ENCODE assay signal across 12 cellular contexts in the genomic region with DNA sequence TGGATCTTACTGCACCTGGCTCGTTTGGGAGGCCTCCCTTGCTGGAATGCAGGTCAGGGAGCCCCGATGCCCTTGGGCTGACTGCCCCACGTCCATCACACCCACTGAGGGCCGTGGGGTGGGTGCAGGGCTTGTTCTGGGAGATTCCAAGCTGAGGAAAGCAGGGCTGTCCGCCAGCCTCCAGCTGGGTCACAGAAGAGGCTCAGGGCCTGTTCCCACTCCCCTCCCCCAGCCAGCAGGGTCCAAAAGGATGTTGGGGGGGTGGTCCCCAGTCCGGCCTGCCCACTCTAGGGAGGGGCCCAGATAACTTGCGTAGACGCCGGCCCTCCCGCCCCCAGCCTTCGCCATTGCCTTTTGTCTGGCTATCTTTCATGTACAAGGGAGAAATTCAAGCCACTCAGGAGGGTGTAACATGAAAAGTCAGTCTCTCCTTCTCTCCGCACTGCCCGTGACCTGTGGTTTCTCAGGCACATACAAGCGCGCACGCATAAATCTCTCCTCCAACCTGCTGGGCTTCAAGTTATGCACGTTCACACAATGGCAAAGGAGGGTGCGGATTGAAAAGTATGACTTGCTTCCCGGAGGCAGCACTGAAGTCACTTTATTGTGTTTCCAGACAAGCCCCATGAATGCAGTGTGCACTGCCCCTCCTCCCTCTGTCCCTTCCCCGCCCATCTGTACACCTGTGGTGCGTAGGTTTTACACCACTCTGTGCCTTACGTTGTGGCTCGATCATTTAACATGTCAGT. TPM values are rescaled to one million over a fixed set of nuclear protein-coding genes. Genes with fewer than 3 reads are reported as not detected.
A peak's percentile ranks its signal among the peaks of the same experiment; 100 is the strongest.
DNase-seq lines count a peak whose midpoint lies in the region; ATAC-seq, FAIRE-seq and TF ChIP-seq lines count a peak whose summit lies in the region.
"Had no signal": no experiment of that assay in that cellular context is flagged by ENCODE, and none has a peak within 500 bp of the region (broad histone marks: within the 10 kb centered on the region; RNA-seq: fewer than 3 reads in every experiment).

No MANE protein-coding gene starts in this region.

- H3K4me3 Mint-ChIP-seq in glutamatergic neuron (ENCODE audit: unreplicated experiment) = peak overlapping the region; percentile 75
- H3K4me3 Mint-ChIP-seq: stimulated activated memory B cell treated with anti-CD40 and anti-IgM and Interleukin-4, amounts not matched to agents 10 μg/mL and 1 μg/mL and 100 μg/mL, for 72 hours had no signal

- H3K36me3 ChIP-seq in neuronal stem cell (replicated peaks in 1 of 2; ENCODE audit: control insufficient read depth in 2 of 2, insufficient read depth in 2 of 2, low read length in 2 of 2) = peaks cover 0 to 3% of the 10 kb centered on the region in 2 donors

- H3K27ac Mint-ChIP-seq in glutamatergic neuron (ENCODE audit: unreplicated experiment) = peak overlapping the region; percentile 97
- H3K27ac Mint-ChIP-seq: stimulated activated memory B cell treated with anti-CD40 and anti-IgM and Interleukin-4, amounts not matched to agents 10 μg/mL and 1 μg/mL and 100 μg/mL, for 72 hours had no signal

- no peak overlapping the region for H3K4me2 ChIP-seq in neuronal stem cell (ENCODE audit: insufficient read depth, low read length, poor library complexity, severe bottlenecking)

- no peaks in the 10 kb centered on the region for H3K27me3 ChIP-seq in neuronal stem cell (ENCODE audit: control insufficient read depth in 3 of 3, insufficient read depth in 3 of 3, low read depth in 1 of 3, low read length in 3 of 3)

- WGBS in neuronal stem cell (ENCODE audit: extremely low coverage in 2 of 2, insufficient read length in 2 of 2, insufficient replicate concordance in 1 of 2), 2 donors = no CpG with 5 or more reads among the region's 23 CpGs

- peak overlapping the region; percentile 37 for H2BK15ac ChIP-seq in neuronal stem cell (ENCODE audit: low read length)

- H3K14ac ChIP-seq in neuronal stem cell (ENCODE audit: low read length) = peak overlapping the region; percentile 57

- H3K9ac ChIP-seq in neuronal stem cell (ENCODE audit: low read depth, low read length, poor library complexity) = peak overlapping the region; percentile 78

- H2BK5ac ChIP-seq in neuronal stem cell (ENCODE audit: low read length) = peak overlapping the region; percentile 93

- H3K23ac ChIP-seq in neuronal stem cell (ENCODE audit: low read depth, low read length, poor library complexity) = no peak overlapping the region

- H3K9me3 ChIP-seq in neuronal stem cell (replicated peaks in 1 of 2; ENCODE audit: control insufficient read depth in 2 of 2, insufficient read depth in 1 of 2, low read depth in 1 of 2, low read length in 2 of 2) = no peaks in the 10 kb centered on the region

- H3K27ac ChIP-seq in neuronal stem cell (replicated peaks; ENCODE audit: low read length) = peak overlapping the region; percentile 34

- DNase-seq in DMS153 (lab: John Stamatoyannopoulos, UW) (peak; percentile 32), NCI-H510A treated with DMSO at 0.1 percent for 48 hours (lab: John Stamatoyannopoulos, UW) (peak; percentile 91), glutamatergic neuron (no peak), neuronal stem cell (ENCODE audit: low spot score) (no peak), NCI-H748 (lab: John Stamatoyannopoulos, UW; ENCODE audit: unreplicated experiment) (no peak), NCI-H1694 (lab: John Stamatoyannopoulos, UW) (no peak), GM12891 (ENCODE audit: insufficient read length, low spot score) (no peak)
- DNase-seq: IMR-90; stimulated activated CD4-positive, alpha-beta T cell treated with anti-CD3 and anti-CD28 coated beads, Interleukin-15, amount 100 ng/mL, for 24 hours had no signal

- H4K91ac ChIP-seq in neuronal stem cell (ENCODE audit: low read depth, low read length, poor library complexity) = peak overlapping the region; percentile 22

- H2AFZ ChIP-seq in neuronal stem cell (ENCODE audit: low read length) = peak overlapping the region; percentile 64

- H3K9me3 Mint-ChIP-seq in glutamatergic neuron (ENCODE audit: unreplicated experiment) = peaks cover 14% of the 10 kb centered on the region
- H3K9me3 Mint-ChIP-seq: stimulated activated memory B cell treated with anti-CD40 and anti-IgM and Interleukin-4, amounts not matched to agents 10 μg/mL and 1 μg/mL and 100 μg/mL, for 72 hours had no signal

- H3K4me3 ChIP-seq in neuronal stem cell (ENCODE audit: low read length in 2 of 2) = peak overlapping the region in 1 of 2 donors; percentile 13

- H3K4ac ChIP-seq in neuronal stem cell (ENCODE audit: low read length) = peak overlapping the region; percentile 10

- H2BK12ac ChIP-seq in neuronal stem cell (ENCODE audit: low read length) = no peak overlapping the region

- no peak overlapping the region for H4K8ac ChIP-seq in neuronal stem cell (ENCODE audit: low read depth, low read length)

- peak overlapping the region; percentile 91 for H3K18ac ChIP-seq in neuronal stem cell (ENCODE audit: low read length)

- ATAC-seq in HG03460 (IDR thresholded peaks at IDR 0.05; ENCODE audit: unreplicated experiment) = no peak
- ATAC-seq: stimulated activated memory B cell treated with anti-CD40 and anti-IgM and Interleukin-4, amounts not matched to agents 10 μg/mL and 1 μg/mL and 100 μg/mL, for 72 hours had no signal

- H3K4me1 ChIP-seq in neuronal stem cell (ENCODE audit: control insufficient read depth in 2 of 2, insufficient read depth in 1 of 2, low read depth in 1 of 2, low read length in 2 of 2) = peaks cover 39 to 46% of the 10 kb centered on the region in 2 donors

- peaks cover 23% of the 10 kb centered on the region for H3K79me1 ChIP-seq in neuronal stem cell (ENCODE audit: low read depth, low read length)

- H3K4me1 Mint-ChIP-seq in glutamatergic neuron (ENCODE audit: low read depth, unreplicated experiment) = peaks cover 46% of the 10 kb centered on the region

- H3K27me3 Mint-ChIP-seq in glutamatergic neuron (ENCODE audit: unreplicated experiment) = peaks cover 6% of the 10 kb centered on the region
- H3K27me3 Mint-ChIP-seq: stimulated activated memory B cell treated with anti-CD40 and anti-IgM and Interleukin-4, amounts not matched to agents 10 μg/mL and 1 μg/mL and 100 μg/mL, for 72 hours had no signal

- FAIRE-seq in GM12891 (lab: Jason Lieb, UNC) = no peak
- FAIRE-seq: frontal cortex had no signal

- no peaks in the 10 kb centered on the region for H3K36me3 Mint-ChIP-seq in glutamatergic neuron (ENCODE audit: unreplicated experiment)

- no peak overlapping the region for H2BK120ac ChIP-seq in neuronal stem cell (ENCODE audit: low read depth, low read length)

- no peak for TF ChIP-seq POLR2A in GM12891 (IDR thresholded peaks at IDR 0.05; ENCODE audit: low read depth, low read length)

- TF ChIP-seq CTCF in glutamatergic neuron (IDR thresholded peaks at IDR 0.05; ENCODE audit: partially characterized antibody, unreplicated experiment) = no peak

- H2AK5ac ChIP-seq in neuronal stem cell (ENCODE audit: low read depth, low read length) = peak overlapping the region; percentile 97

TF ChIP-seq in GM12891, 5 proteins besides CTCF, POLR2A, EP300 and RAD21:
- TF ChIP-seq PAX5 (IDR thresholded peaks at IDR 0.05; ENCODE audit: insufficient read depth, low read length, severe bottlenecking) (no peak), TAF1 (IDR thresholded peaks at IDR 0.05; ENCODE audit: low read depth, low read length) (no peak), SPI1 (IDR thresholded peaks at IDR 0.05; ENCODE audit: low read depth, low read length) (no peak), POLR2AphosphoS5 (IDR thresholded peaks at IDR 0.05; ENCODE audit: low read depth, low read length) (no peak), POU2F2 (IDR thresholded peaks at IDR 0.05; ENCODE audit: low read depth, low read length) (no peak)

RNA-seq across cellular contexts. Expression of a gene that starts 20.2 kb away (rescaled TPM):
- total RNA-seq in glutamatergic neuron (ENCODE audit: unreplicated experiment) = 133 TPM
- polyA plus RNA-seq in neuronal stem cell (2013, experiment 1 of 2) = 119 TPM
- polyA plus RNA-seq in neuronal stem cell (2013, experiment 2 of 2) = 114 TPM
- 55.0 TPM for polyA plus RNA-seq in GM12891 (2012; ENCODE audit: low read depth, missing spikeins)

RNA-seq across cellular contexts. Expression of a gene that starts 36.9 kb away (rescaled TPM):
- total RNA-seq in glutamatergic neuron (ENCODE audit: unreplicated experiment) = 47.2 TPM
- 28.4 TPM for polyA plus RNA-seq in neuronal stem cell (2013, experiment 1 of 2)
- 27.5 TPM for polyA plus RNA-seq in neuronal stem cell (2013, experiment 2 of 2)
- 27.8 TPM for polyA plus RNA-seq in GM12891 (2012; ENCODE audit: low read depth, missing spikeins)

RNA-seq across cellular contexts. Expression of a gene that starts 37.1 kb away (rescaled TPM):
- 31.8 TPM for total RNA-seq in glutamatergic neuron (ENCODE audit: unreplicated experiment)
- polyA plus RNA-seq in neuronal stem cell (2013, experiment 1 of 2) = 19.1 TPM
- polyA plus RNA-seq in neuronal stem cell (2013, experiment 2 of 2) = 19.4 TPM
- polyA plus RNA-seq in GM12891 (2012; ENCODE audit: low read depth, missing spikeins) = 14.2 TPM

RNA-seq across cellular contexts. Expression of a gene that starts 43.3 kb away (rescaled TPM):
- total RNA-seq in glutamatergic neuron (ENCODE audit: unreplicated experiment) = 0.44 TPM
- 0.15 TPM for polyA plus RNA-seq in neuronal stem cell (2013, experiment 1 of 2)
- polyA plus RNA-seq in neuronal stem cell (2013, experiment 2 of 2) = 0.14 TPM
- polyA plus RNA-seq in GM12891 (2012; ENCODE audit: low read depth, missing spikeins) = 5.8 TPM

RNA-seq across cellular contexts. Expression of a gene that starts 55.5 kb away (rescaled TPM):
- 10.4 TPM for total RNA-seq in glutamatergic neuron (ENCODE audit: unreplicated experiment)
- polyA plus RNA-seq in neuronal stem cell (2013, experiment 1 of 2) = 32.4 TPM
- 32.9 TPM for polyA plus RNA-seq in neuronal stem cell (2013, experiment 2 of 2)
- polyA plus RNA-seq in GM12891 (2012; ENCODE audit: low read depth, missing spikeins) = 12.4 TPM

Comparison
In these comparisons a context has a peak if more than half of its experiments do, and no peak if none do; other contexts are left out.
1. DNase-seq: peak in DMS153 (single experiment) and NCI-H510A treated with DMSO at 0.1 percent for 48 hours (single experiment); none in glutamatergic neuron (single experiment), neuronal stem cell (single experiment), NCI-H748 (single experiment), NCI-H1694 (single experiment) and GM12891 (single experiment).